ENCODE assay signal across 16 cellular contexts in the genomic region with DNA sequence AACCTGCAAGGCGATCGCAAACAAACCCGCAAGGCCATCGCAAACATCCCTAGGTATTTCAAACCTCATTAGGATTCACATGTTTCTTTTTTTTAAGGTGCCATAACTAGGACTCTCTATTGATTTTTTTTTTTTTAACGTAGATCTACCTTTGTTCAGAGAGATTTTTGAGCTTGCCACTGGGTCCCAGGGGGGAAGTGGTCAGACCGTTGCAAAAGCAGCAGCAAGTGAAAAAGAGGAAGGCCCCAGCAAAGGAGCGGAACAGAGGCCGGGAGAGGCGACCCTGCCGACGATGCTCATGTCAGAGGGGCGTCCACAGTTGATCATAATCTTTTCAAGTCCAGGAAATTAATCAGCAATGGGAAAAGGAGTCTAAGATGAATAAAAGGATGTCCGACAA. TPM values are rescaled to one million over a fixed set of nuclear protein-coding genes. Genes with fewer than 3 reads are reported as not detected.
DNase-seq lines count a peak whose midpoint lies in the region; ATAC-seq and TF ChIP-seq lines count a peak whose summit lies in the region.
"Had no signal": no experiment of that assay in that cellular context is flagged by ENCODE, and none has a peak within 500 bp of the region (broad histone marks: within the 10 kb centered on the region; RNA-seq: fewer than 3 reads in every experiment).

No MANE protein-coding gene starts in this region.

- H3K9ac ChIP-seq in BLaER1: no peak overlapping the region; the same call in 1 of the 2 replicates
- H3K9ac ChIP-seq in OCI-LY3 (ENCODE audit: low read length): peak overlapping the region; percentile 40
- H3K9ac ChIP-seq: parathyroid adenoma, SK-N-SH had no signal

- no peaks in the 10 kb centered on the region for H3K79me2 ChIP-seq in OCI-LY3 (ENCODE audit: low read length)
- H3K79me2 ChIP-seq: parathyroid adenoma had no signal

- H3K4me1 Mint-ChIP-seq in progenitor cell of endocrine pancreas (ENCODE audit: low read depth): peaks cover 8% of the 10 kb centered on the region
- H3K4me1 Mint-ChIP-seq: central memory CD8-positive, alpha-beta T cell had no signal

- peak overlapping the region; percentile 20; the same call in 1 of the 2 replicates for H3K4me3 ChIP-seq in BLaER1
- peak overlapping the region; percentile 70 for H3K4me3 ChIP-seq in OCI-LY3 (ENCODE audit: low read length)
- H3K4me3 ChIP-seq: gastroesophageal sphincter, suprapubic skin had no signal

- peaks cover 31% of the 10 kb centered on the region for H3K27me3 ChIP-seq in BLaER1
- peaks cover 29% of the 10 kb centered on the region for H3K27me3 ChIP-seq in OCI-LY3 (ENCODE audit: low read depth, low read length)

- no peaks in the 10 kb centered on the region for H3K36me3 ChIP-seq in BLaER1
- H3K36me3 ChIP-seq in OCI-LY3 (replicated peaks; ENCODE audit: low read depth, low read length): no peaks in the 10 kb centered on the region
- H3K36me3 ChIP-seq: gastroesophageal sphincter, suprapubic skin had no signal

- peak overlapping the region; percentile 55 for H2AFZ ChIP-seq in OCI-LY3 (ENCODE audit: low read depth, low read length)
- H2AFZ ChIP-seq: parathyroid adenoma had no signal

- peaks cover 88% of the 10 kb centered on the region for H3K4me1 ChIP-seq in BLaER1
- peaks cover 70% of the 10 kb centered on the region for H3K4me1 ChIP-seq in OCI-LY3 (ENCODE audit: low read length)
- H3K4me1 ChIP-seq: parathyroid adenoma had no signal

- H3K4me2 ChIP-seq in BLaER1 (peak overlapping the region; percentile 86), OCI-LY3 (ENCODE audit: low read length) (peak overlapping the region; percentile 97)
- H3K4me2 ChIP-seq: SK-N-SH had no signal

- no peak overlapping the region for H3K27ac ChIP-seq in BLaER1
- no peak overlapping the region for H3K27ac ChIP-seq in OCI-LY3 (ENCODE audit: low read length)
- H3K27ac ChIP-seq: gastroesophageal sphincter, parathyroid adenoma, suprapubic skin had no signal

- no peaks in the 10 kb centered on the region for H3K9me3 Mint-ChIP-seq in progenitor cell of endocrine pancreas (ENCODE audit: low read depth)
- H3K9me3 Mint-ChIP-seq: central memory CD8-positive, alpha-beta T cell had no signal

- no peak for TF ChIP-seq CTCF in OCI-LY3 (IDR thresholded peaks at IDR 0.05; ENCODE audit: low read depth, low read length)
- TF ChIP-seq CTCF in progenitor cell of endocrine pancreas (IDR thresholded peaks at IDR 0.05; ENCODE audit: unreplicated experiment): no peak

- H3K4me3 Mint-ChIP-seq in progenitor cell of endocrine pancreas (ENCODE audit: low read depth): no peak overlapping the region
- H3K4me3 Mint-ChIP-seq: central memory CD8-positive, alpha-beta T cell had no signal

- H3K9me3 ChIP-seq in BLaER1 (no peaks in the 10 kb centered on the region), OCI-LY3 (ENCODE audit: insufficient read depth, low read length) (peaks cover 3% of the 10 kb centered on the region; the same call in 1 of the 2 replicates)
- H3K9me3 ChIP-seq: gastroesophageal sphincter, SK-N-SH, suprapubic skin had no signal

- peak; percentile 56 for DNase-seq in germinal center (ENCODE audit: low spot score)
- no peak for DNase-seq in progenitor cell of endocrine pancreas (ENCODE audit: low spot score, unreplicated experiment)
- no peak for DNase-seq in effector CD8-positive, alpha-beta T cell (lab: John Stamatoyannopoulos, UW)
- DNase-seq in stimulated activated CD4-positive, alpha-beta T cell treated with anti-CD3 and anti-CD28 coated beads, Interleukin-4, amount 100 ng/mL, for 24 hours: no peak
- DNase-seq: activated CD4-positive, CD25-positive, alpha-beta regulatory T cell; NK-92 treated with Interleukin-12 subunit alpha and Interleukin-12 subunit beta, amount 100 ng/mL, for 24 hours; SK-N-SH had no signal

- no peaks in the 10 kb centered on the region for H4K20me1 ChIP-seq in BLaER1
- H4K20me1 ChIP-seq in OCI-LY3 (ENCODE audit: insufficient read depth, low read length): no peaks in the 10 kb centered on the region

- H3K27ac Mint-ChIP-seq in progenitor cell of endocrine pancreas: no peak overlapping the region

- H3K27me3 Mint-ChIP-seq in progenitor cell of endocrine pancreas: peaks cover 27% of the 10 kb centered on the region

- peak; percentile 29 for ATAC-seq in HG02798 (IDR thresholded peaks at IDR 0.05; ENCODE audit: poor library complexity, unreplicated experiment)
- ATAC-seq in HG03565 (IDR thresholded peaks at IDR 0.05; ENCODE audit: unreplicated experiment): no peak
- ATAC-seq: gastroesophageal sphincter had no signal

- H3K36me3 Mint-ChIP-seq in progenitor cell of endocrine pancreas (ENCODE audit: insufficient read depth): no peaks in the 10 kb centered on the region

RNA-seq across cellular contexts. Expression of gene FLT1, which starts 32.7 kb away (rescaled TPM):
- 0.81 and 1.2 TPM in 2 replicates for total RNA-seq in progenitor cell of endocrine pancreas
- total RNA-seq: MCF 10A had no signal
